ENCODE assay signal across 32 cellular contexts in the genomic region with DNA sequence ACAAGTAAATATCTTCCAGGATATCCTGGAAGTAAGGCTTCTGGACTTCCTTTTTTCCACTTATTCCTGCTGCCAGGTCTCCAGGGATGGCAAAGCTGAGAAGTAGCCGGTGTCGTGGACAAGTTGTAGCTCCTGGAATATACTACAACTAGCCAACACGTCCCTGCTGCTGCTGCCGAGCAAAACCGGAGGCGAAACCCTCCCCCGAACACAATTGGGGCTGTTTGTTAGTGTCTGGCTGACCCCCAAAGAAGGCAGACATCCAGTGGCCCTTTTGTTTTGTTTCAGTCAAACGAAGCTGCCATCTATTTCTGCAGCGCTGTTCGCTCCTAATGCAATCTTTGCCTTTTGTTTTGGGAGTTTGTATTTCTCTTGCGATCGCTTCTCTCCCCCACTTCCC. TPM values are rescaled to one million over a fixed set of nuclear protein-coding genes. Genes with fewer than 3 reads are reported as not detected.
DNase-seq lines count a peak whose midpoint lies in the region; FAIRE-seq and TF ChIP-seq lines count a peak whose summit lies in the region.
"Had no signal": no experiment of that assay in that cellular context is flagged by ENCODE, and none has a peak within 500 bp of the region (broad histone marks: within the 10 kb centered on the region; RNA-seq: fewer than 3 reads in every experiment).

No MANE protein-coding gene starts in this region.

- H3K4me3 Mint-ChIP-seq in astrocyte (ENCODE audit: unreplicated experiment): no peak overlapping the region
- no peak overlapping the region for H3K4me3 Mint-ChIP-seq in activated T-cell treated with anti-CD3 and anti-CD28 coated beads, Interleukin-2, amount 50 U/mL, for 24 hours
- H3K4me3 Mint-ChIP-seq: activated naive CD4-positive, alpha-beta T cell treated with anti-CD3 and anti-CD28 coated beads for 36 hours; activated T-helper 1 cell treated with anti-CD3 and anti-CD28 coated beads, Interleukin-12 subunit alpha, Interleukin-12 subunit beta, Interleukin-2, Interleukin-4 antibody, amounts not matched to agents 30 ng/mL and 10 ng/mL and 1 ng/mL, durations not matched to agents 14 hours and 24 hours and 36 hours; CD4-positive, CD25-positive, alpha-beta regulatory T cell; GM23338; HFFc6; naive thymus-derived CD4-positive, alpha-beta T cell; stimulated activated memory B cell treated with anti-CD40 and anti-IgM and Interleukin-4, amounts not matched to agents 10 μg/mL and 1 μg/mL and 100 μg/mL, for 72 hours; T-helper 17 cell had no signal

- no peak for TF ChIP-seq CTCF in astrocyte (IDR thresholded peaks at IDR 0.05; ENCODE audit: insufficient read depth, low read depth, low read length)

- H3K27me3 ChIP-seq in astrocyte (ENCODE audit: insufficient read depth, low read length): no peaks in the 10 kb centered on the region
- H3K27me3 ChIP-seq: brain microvascular endothelial cell, upper lobe of right lung had no signal

- no peak overlapping the region for H3K9ac ChIP-seq in astrocyte (ENCODE audit: low read length)

- H3K4me1 ChIP-seq in astrocyte (ENCODE audit: insufficient read depth, low read length): no peaks in the 10 kb centered on the region
- H3K4me1 ChIP-seq: upper lobe of right lung had no signal

- H3K27ac Mint-ChIP-seq in astrocyte (ENCODE audit: unreplicated experiment): no peak overlapping the region
- no peak overlapping the region for H3K27ac Mint-ChIP-seq in activated T-cell treated with anti-CD3 and anti-CD28 coated beads, Interleukin-2, amount 50 U/mL, for 24 hours
- H3K27ac Mint-ChIP-seq: activated naive CD4-positive, alpha-beta T cell treated with anti-CD3 and anti-CD28 coated beads for 36 hours; activated T-helper 1 cell treated with anti-CD3 and anti-CD28 coated beads, Interleukin-12 subunit alpha, Interleukin-12 subunit beta, Interleukin-2, Interleukin-4 antibody, amounts not matched to agents 30 ng/mL and 10 ng/mL and 1 ng/mL, durations not matched to agents 14 hours and 24 hours and 36 hours; CD4-positive, CD25-positive, alpha-beta regulatory T cell; GM23338; HFFc6; naive thymus-derived CD4-positive, alpha-beta T cell; stimulated activated memory B cell treated with anti-CD40 and anti-IgM and Interleukin-4, amounts not matched to agents 10 μg/mL and 1 μg/mL and 100 μg/mL, for 72 hours; T-helper 17 cell had no signal

- no peaks in the 10 kb centered on the region for H3K36me3 ChIP-seq in astrocyte (ENCODE audit: insufficient read depth, low read length)
- H3K36me3 ChIP-seq: brain microvascular endothelial cell, upper lobe of right lung had no signal

- no peaks in the 10 kb centered on the region for H3K36me3 Mint-ChIP-seq in astrocyte (ENCODE audit: low read depth, unreplicated experiment)
- no peaks in the 10 kb centered on the region for H3K36me3 Mint-ChIP-seq in activated T-cell treated with anti-CD3 and anti-CD28 coated beads, Interleukin-2, amount 50 U/mL, for 24 hours (ENCODE audit: low read depth)
- H3K36me3 Mint-ChIP-seq: CD4-positive, CD25-positive, alpha-beta regulatory T cell; naive thymus-derived CD4-positive, alpha-beta T cell; stimulated activated memory B cell treated with anti-CD40 and anti-IgM and Interleukin-4, amounts not matched to agents 10 μg/mL and 1 μg/mL and 100 μg/mL, for 72 hours had no signal

- H4K20me1 ChIP-seq in astrocyte (ENCODE audit: insufficient read depth, low read length): no peaks in the 10 kb centered on the region

- no peak overlapping the region for H3K27ac ChIP-seq in astrocyte (ENCODE audit: low read depth, low read length)
- H3K27ac ChIP-seq: brain microvascular endothelial cell, RWPE1, SK-N-MC, upper lobe of right lung had no signal

- H3K4me2 ChIP-seq in astrocyte (ENCODE audit: low read length): peak overlapping the region; percentile 47
- H3K4me2 ChIP-seq: GM23338 had no signal

- H3K9me3 ChIP-seq in astrocyte (ENCODE audit: insufficient read depth, low read depth, low read length): no peaks in the 10 kb centered on the region
- H3K9me3 ChIP-seq: upper lobe of right lung had no signal

- H3K4me1 Mint-ChIP-seq in astrocyte (ENCODE audit: low read depth, unreplicated experiment): no peaks in the 10 kb centered on the region
- no peaks in the 10 kb centered on the region for H3K4me1 Mint-ChIP-seq in activated T-cell treated with anti-CD3 and anti-CD28 coated beads, Interleukin-2, amount 50 U/mL, for 24 hours (ENCODE audit: low read depth)
- H3K4me1 Mint-ChIP-seq: CD4-positive, CD25-positive, alpha-beta regulatory T cell; naive thymus-derived CD4-positive, alpha-beta T cell; stimulated activated memory B cell treated with anti-CD40 and anti-IgM and Interleukin-4, amounts not matched to agents 10 μg/mL and 1 μg/mL and 100 μg/mL, for 72 hours; T-helper 17 cell had no signal

- DNase-seq in Ammon's horn (ENCODE audit: low spot score) (peak; percentile 71), astrocyte (ENCODE audit: low read depth) (no peak), hypothalamus (lab: John Stamatoyannopoulos, UW) (peak in 30 of 51 donors; percentile 3 to 61 (median 26)), occipital lobe (lab: John Stamatoyannopoulos, UW) (peak; percentile 9), NCI-H510A treated with DMSO at 0.1 percent for 48 hours (lab: John Stamatoyannopoulos, UW) (no peak), mesenteric fat pad (ENCODE audit: low spot score) (no peak), ACHN (no peak)
- no peak for DNase-seq in activated T-cell treated with anti-CD3 and anti-CD28 coated beads, Interleukin-2, amount 50 U/mL, for 24 hours
- DNase-seq: activated CD4-positive, alpha-beta T cell treated with anti-CD3 and anti-CD28 coated beads, Interleukin-2, amount 50 U/mL, for 48 hours; activated CD4-positive, CD25-positive, alpha-beta regulatory T cell treated with anti-CD3 and anti-CD28 coated beads, Interleukin-2, amount 50 U/mL, for 72 hours; activated naive CD4-positive, alpha-beta T cell treated with anti-CD3 and anti-CD28 coated beads for 36 hours; brain microvascular endothelial cell; Calu3; CD4-positive, CD25-positive, alpha-beta regulatory T cell; effector CD4-positive, alpha-beta T cell; HFFc6; KBM-7; left ventricle myocardium superior; naive thymus-derived CD4-positive, alpha-beta T cell; NCI-H1092 treated with DMSO at 0.1 percent for 48 hours; NCI-H187; NCI-H510A; OCI-M1; T-helper 17 cell; upper lobe of right lung had no signal

- H3K79me2 ChIP-seq in astrocyte (ENCODE audit: insufficient read depth, low read length): no peaks in the 10 kb centered on the region

- in situ Hi-C loops in ACHN (cut with HindIII; ENCODE audit: low pct_ligation_motif_present, low pct_unique_long_range_greater_than_20kb, low sequenced_read_pairs): loop anchor here (25.0 kb wide), 1 partner anchor 209 kb away; no protein-coding TSS in a partner anchor

- peaks cover 2% of the 10 kb centered on the region for H3K27me3 Mint-ChIP-seq in astrocyte (ENCODE audit: low read depth, unreplicated experiment)
- peaks cover 10% of the 10 kb centered on the region for H3K27me3 Mint-ChIP-seq in activated T-cell treated with anti-CD3 and anti-CD28 coated beads, Interleukin-2, amount 50 U/mL, for 24 hours

- H2AFZ ChIP-seq in astrocyte (ENCODE audit: low read depth, low read length): peak overlapping the region; percentile 49
- H2AFZ ChIP-seq: GM23338 had no signal

- peaks cover 2% of the 10 kb centered on the region for H3K9me3 Mint-ChIP-seq in astrocyte (ENCODE audit: unreplicated experiment)
- H3K9me3 Mint-ChIP-seq in activated T-cell treated with anti-CD3 and anti-CD28 coated beads, Interleukin-2, amount 50 U/mL, for 24 hours: no peaks in the 10 kb centered on the region
- H3K9me3 Mint-ChIP-seq: activated naive CD4-positive, alpha-beta T cell treated with anti-CD3 and anti-CD28 coated beads for 36 hours; activated T-helper 1 cell treated with anti-CD3 and anti-CD28 coated beads, Interleukin-12 subunit alpha, Interleukin-12 subunit beta, Interleukin-2, Interleukin-4 antibody, amounts not matched to agents 30 ng/mL and 10 ng/mL and 1 ng/mL, durations not matched to agents 14 hours and 24 hours and 36 hours; GM23338; HFFc6; naive thymus-derived CD4-positive, alpha-beta T cell; stimulated activated memory B cell treated with anti-CD40 and anti-IgM and Interleukin-4, amounts not matched to agents 10 μg/mL and 1 μg/mL and 100 μg/mL, for 72 hours had no signal

- no peak overlapping the region for H3K4me3 ChIP-seq in astrocyte (ENCODE audit: insufficient read depth, low read depth, low read length)
- H3K4me3 ChIP-seq: GM23338, SK-N-MC, upper lobe of right lung had no signal

- FAIRE-seq in astrocyte (lab: Jason Lieb, UNC): no peak
- FAIRE-seq: islet of Langerhans, TTC549 had no signal

RNA-seq across cellular contexts. Expression of a gene that starts 45.3 kb away (rescaled TPM):
- total RNA-seq in astrocyte (18.6 and 19.4 TPM in 2 replicates), occipital lobe (9.5 TPM), mesenteric fat pad (13.7 TPM)

Comparison
In these comparisons a context has a peak if more than half of its experiments do, and no peak if none do; other contexts are left out.
1. DNase-seq: peak in Ammon's horn (single experiment), hypothalamus (30 of 51) and occipital lobe (single experiment); none in astrocyte (single experiment), activated T-cell treated with anti-CD3 and anti-CD28 coated beads, Interleukin-2, amount 50 U/mL, for 24 hours (single experiment), NCI-H510A treated with DMSO at 0.1 percent for 48 hours (single experiment), mesenteric fat pad (single experiment) and ACHN (single experiment).